16 cellular contexts compared by ENCODE assay signal in the genomic region with DNA sequence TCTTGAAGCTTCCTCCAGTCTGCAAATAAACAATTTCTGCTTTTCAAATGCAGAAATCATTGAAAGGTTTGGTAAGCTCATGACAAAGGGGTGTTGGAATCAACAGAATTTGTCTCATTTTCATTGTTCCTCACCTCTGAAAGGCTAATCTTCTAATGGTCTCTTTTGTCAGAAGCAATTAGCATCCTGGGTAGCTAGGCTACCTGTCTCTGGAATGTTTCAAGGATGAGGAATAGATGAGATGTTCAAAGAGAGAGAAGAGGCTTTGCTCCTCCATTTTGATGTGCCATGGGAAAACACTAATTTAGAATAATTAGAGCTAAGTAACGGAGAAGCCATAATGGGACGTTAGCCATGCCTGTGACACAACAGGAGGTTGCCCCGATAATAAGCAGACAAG. TPM values are rescaled to one million over a fixed set of nuclear protein-coding genes. Genes with fewer than 3 reads are reported as not detected.
A peak's percentile ranks its signal among the peaks of the same experiment; 100 is the strongest.
DNase-seq lines count a peak whose midpoint lies in the region; ATAC-seq and TF ChIP-seq lines count a peak whose summit lies in the region.
"Had no signal": no experiment of that assay in that cellular context is flagged by ENCODE, and none has a peak within 500 bp of the region (broad histone marks: within the 10 kb centered on the region; RNA-seq: fewer than 3 reads in every experiment).

No MANE protein-coding gene starts in this region.

- H3K36me3 ChIP-seq in iPS-20b (ENCODE audit: insufficient read depth, low read depth, low read length) (no peaks in the 10 kb centered on the region), transverse colon (no peaks in the 10 kb centered on the region)
- no peaks in the 10 kb centered on the region for H3K36me3 ChIP-seq in effector memory CD4-positive, alpha-beta T cell (ENCODE audit: control insufficient read depth, insufficient read depth, low read length)
- H3K36me3 ChIP-seq: BLaER1 treated with 17β-estradiol and CSF1 and Interleukin-3, amounts not matched to agents 10 nM and 100 nM had no signal

- no peaks in the 10 kb centered on the region for H3K9me3 Mint-ChIP-seq in activated CD4-positive, alpha-beta T cell treated with anti-CD3 and anti-CD28 coated beads, Interleukin-2, amount 10 ng/mL, durations not matched to agents 24 days and 14 days
- H3K9me3 Mint-ChIP-seq in WTC11: peaks cover 9% of the 10 kb centered on the region
- no peaks in the 10 kb centered on the region for H3K9me3 Mint-ChIP-seq in T-helper 2 cell treated with Interferon-gamma antibody and Interleukin-4, amounts not matched to agents 5 μg/mL and 100 μg/mL, for 36 hours

- H3K9ac ChIP-seq in iPS-20b (ENCODE audit: low read depth, low read length): no peak overlapping the region; the same call in 1 of the 2 replicates
- H3K9ac ChIP-seq: BLaER1 treated with 17β-estradiol and CSF1 and Interleukin-3, amounts not matched to agents 10 nM and 100 nM; KMS-11 had no signal

- no peaks in the 10 kb centered on the region for H3K4me1 Mint-ChIP-seq in activated CD4-positive, alpha-beta T cell treated with anti-CD3 and anti-CD28 coated beads, Interleukin-2, amount 10 ng/mL, durations not matched to agents 24 days and 14 days
- H3K4me1 Mint-ChIP-seq in WTC11: peaks cover 47% of the 10 kb centered on the region
- no peaks in the 10 kb centered on the region for H3K4me1 Mint-ChIP-seq in T-helper 2 cell treated with Interferon-gamma antibody and Interleukin-4, amounts not matched to agents 5 μg/mL and 100 μg/mL, for 36 hours (ENCODE audit: low read depth)

- no peak overlapping the region for H3K4me3 Mint-ChIP-seq in activated CD4-positive, alpha-beta T cell treated with anti-CD3 and anti-CD28 coated beads, Interleukin-2, amount 10 ng/mL, durations not matched to agents 24 days and 14 days
- peak overlapping the region; percentile 7; the same call in 1 of the 2 replicates for H3K4me3 Mint-ChIP-seq in WTC11
- no peak overlapping the region for H3K4me3 Mint-ChIP-seq in T-helper 2 cell treated with Interferon-gamma antibody and Interleukin-4, amounts not matched to agents 5 μg/mL and 100 μg/mL, for 36 hours

- intact Hi-C loops in activated CD4-positive, alpha-beta T cell treated with anti-CD3 and anti-CD28 coated beads, Interleukin-2, amount 10 ng/mL, durations not matched to agents 24 days and 14 days (cut with micrococcal nuclease): no loop called here
- intact Hi-C loops in transverse colon (cut with DNase I; ENCODE audit: low total_unique reads): no loop called here

- peaks cover 28% of the 10 kb centered on the region for H3K27me3 Mint-ChIP-seq in activated CD4-positive, alpha-beta T cell treated with anti-CD3 and anti-CD28 coated beads, Interleukin-2, amount 10 ng/mL, durations not matched to agents 24 days and 14 days
- peaks cover 45% of the 10 kb centered on the region for H3K27me3 Mint-ChIP-seq in WTC11 (ENCODE audit: low read depth)
- H3K27me3 Mint-ChIP-seq in T-helper 2 cell treated with Interferon-gamma antibody and Interleukin-4, amounts not matched to agents 5 μg/mL and 100 μg/mL, for 36 hours (ENCODE audit: low read depth): peaks cover 24% of the 10 kb centered on the region

- 80 to 81% methylated on average over 1 to 3 of the region's 3 CpGs for WGBS in transverse colon (ENCODE audit: low coverage in 1 of 2), 2 donors

- H3K4me1 ChIP-seq in iPS-20b (ENCODE audit: insufficient read depth, low read length) (peaks cover 26% of the 10 kb centered on the region), transverse colon (no peaks in the 10 kb centered on the region)
- H3K4me1 ChIP-seq in effector memory CD4-positive, alpha-beta T cell (ENCODE audit: control insufficient read depth, insufficient read depth, low read length, poor library complexity, severe bottlenecking): no peaks in the 10 kb centered on the region
- H3K4me1 ChIP-seq: BLaER1 treated with 17β-estradiol and CSF1 and Interleukin-3, amounts not matched to agents 10 nM and 100 nM had no signal

- H3K4me3 ChIP-seq in iPS-20b (ENCODE audit: low read length) (peak overlapping the region; percentile 28; the same call in 1 of the 2 replicates), transverse colon (no peak overlapping the region)
- H3K4me3 ChIP-seq in effector memory CD4-positive, alpha-beta T cell (ENCODE audit: insufficient read depth, low read depth, low read length, poor library complexity, severe bottlenecking): no peak overlapping the region
- H3K4me3 ChIP-seq: BLaER1 treated with 17β-estradiol and CSF1 and Interleukin-3, amounts not matched to agents 10 nM and 100 nM had no signal

- CTCF ChIA-PET in WTC11 (lab: Charles Lee): interaction anchor here (1.0 to 1.1 kb wide), 2 partner anchors 18 to 58 kb away, joined by 3 read pairs; no protein-coding TSS in a partner anchor

- TF ChIP-seq POLR2A in transverse colon (IDR thresholded peaks at IDR 0.05): no peak

- peak; percentile 83 for ATAC-seq in WTC11

- POLR2A ChIA-PET in WTC11 (lab: Charles Lee): no interaction called here

- H3K27ac Mint-ChIP-seq in activated CD4-positive, alpha-beta T cell treated with anti-CD3 and anti-CD28 coated beads, Interleukin-2, amount 10 ng/mL, durations not matched to agents 24 days and 14 days: no peak overlapping the region
- H3K27ac Mint-ChIP-seq in WTC11: peak overlapping the region; percentile 73
- no peak overlapping the region for H3K27ac Mint-ChIP-seq in T-helper 2 cell treated with Interferon-gamma antibody and Interleukin-4, amounts not matched to agents 5 μg/mL and 100 μg/mL, for 36 hours

- in situ Hi-C loops in transverse colon (cut with MboI; ENCODE audit: low pct_ligation_motif_present in 1 of 4, low pct_unique_long_range_greater_than_20kb in 1 of 4, low sequenced_read_pairs in 3 of 4): no loop called here

- no peak for TF ChIP-seq EP300 in transverse colon (IDR thresholded peaks at IDR 0.05; ENCODE audit: low read depth)

- H3K27ac ChIP-seq in iPS-20b (ENCODE audit: low read length) (no peak overlapping the region), transverse colon (no peak overlapping the region)
- no peak overlapping the region for H3K27ac ChIP-seq in effector memory CD4-positive, alpha-beta T cell (ENCODE audit: insufficient read depth, low read length, poor library complexity, severe bottlenecking)
- H3K27ac ChIP-seq: BLaER1 treated with 17β-estradiol and CSF1 and Interleukin-3, amounts not matched to agents 10 nM and 100 nM; KMS-11; RWPE1 had no signal

- H3K36me3 Mint-ChIP-seq in activated CD4-positive, alpha-beta T cell treated with anti-CD3 and anti-CD28 coated beads, Interleukin-2, amount 10 ng/mL, durations not matched to agents 24 days and 14 days (ENCODE audit: low read depth): no peaks in the 10 kb centered on the region
- H3K36me3 Mint-ChIP-seq in WTC11: peaks cover 7% of the 10 kb centered on the region; the same call in 1 of the 2 replicates
- H3K36me3 Mint-ChIP-seq in T-helper 2 cell treated with Interferon-gamma antibody and Interleukin-4, amounts not matched to agents 5 μg/mL and 100 μg/mL, for 36 hours (ENCODE audit: low read depth): no peaks in the 10 kb centered on the region

- TF ChIP-seq CTCF in WTC11 (IDR thresholded peaks at IDR 0.05) (no peak), transverse colon (IDR thresholded peaks at IDR 0.05) (no peak)

- H3K9me3 ChIP-seq in iPS-20b (ENCODE audit: insufficient read depth, low read depth, low read length) (no peaks in the 10 kb centered on the region), transverse colon (no peaks in the 10 kb centered on the region)
- H3K9me3 ChIP-seq in effector memory CD4-positive, alpha-beta T cell (ENCODE audit: control insufficient read depth, low read length): no peaks in the 10 kb centered on the region
- H3K9me3 ChIP-seq: BLaER1 treated with 17β-estradiol and CSF1 and Interleukin-3, amounts not matched to agents 10 nM and 100 nM had no signal

- H3K27me3 ChIP-seq in iPS-20b (ENCODE audit: insufficient read depth, low read length): no peaks in the 10 kb centered on the region
- H3K27me3 ChIP-seq in transverse colon: no peaks in the 10 kb centered on the region
- H3K27me3 ChIP-seq in effector memory CD4-positive, alpha-beta T cell (replicated peaks; ENCODE audit: control insufficient read depth, insufficient read depth, low read length, poor library complexity, severe bottlenecking): no peaks in the 10 kb centered on the region
- H3K27me3 ChIP-seq: BLaER1 treated with 17β-estradiol and CSF1 and Interleukin-3, amounts not matched to agents 10 nM and 100 nM had no signal

- DNase-seq in activated CD4-positive, alpha-beta T cell treated with anti-CD3 and anti-CD28 coated beads, Interleukin-2, amount 10 ng/mL, durations not matched to agents 24 days and 14 days: peak; percentile 31
- no peak for DNase-seq in activated CD4-positive, alpha-beta T cell treated with anti-CD3 and anti-CD28 coated beads for 48 hours
- DNase-seq in WTC11 (ENCODE audit: low spot score) (no peak), transverse colon (no peak), NCI-H345 treated with DMSO at 0.1 percent for 48 hours (lab: John Stamatoyannopoulos, UW; ENCODE audit: unreplicated experiment) (no peak)
- DNase-seq in T-helper 2 cell treated with Interferon-gamma antibody and Interleukin-4, amounts not matched to agents 5 μg/mL and 100 μg/mL, for 36 hours (ENCODE audit: low spot score): no peak
- no peak for DNase-seq in effector memory CD4-positive, alpha-beta T cell
- DNase-seq: DND-41, GF-D8, NCI-H1436 treated with DMSO at 0.1 percent for 48 hours, NCI-H226, NCI-H69 had no signal

TF ChIP-seq in WTC11, 78 proteins besides CTCF, POLR2A, EP300 and RAD21 (continues in another document):
- TF ChIP-seq, protein P1, sequence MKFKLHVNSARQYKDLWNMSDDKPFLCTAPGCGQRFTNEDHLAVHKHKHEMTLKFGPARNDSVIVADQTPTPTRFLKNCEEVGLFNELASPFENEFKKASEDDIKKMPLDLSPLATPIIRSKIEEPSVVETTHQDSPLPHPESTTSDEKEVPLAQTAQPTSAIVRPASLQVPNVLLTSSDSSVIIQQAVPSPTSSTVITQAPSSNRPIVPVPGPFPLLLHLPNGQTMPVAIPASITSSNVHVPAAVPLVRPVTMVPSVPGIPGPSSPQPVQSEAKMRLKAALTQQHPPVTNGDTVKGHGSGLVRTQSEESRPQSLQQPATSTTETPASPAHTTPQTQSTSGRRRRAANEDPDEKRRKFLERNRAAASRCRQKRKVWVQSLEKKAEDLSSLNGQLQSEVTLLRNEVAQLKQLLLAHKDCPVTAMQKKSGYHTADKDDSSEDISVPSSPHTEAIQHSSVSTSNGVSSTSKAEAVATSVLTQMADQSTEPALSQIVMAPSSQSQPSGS (CRISPR knock-in tag; IDR thresholded peaks at IDR 0.05; ENCODE audit: borderline replicate concordance, low read depth): no peak
- TF ChIP-seq SMAD3 (CRISPR knock-in tag; IDR thresholded peaks at IDR 0.05; ENCODE audit: borderline replicate concordance) (0 out of 2 replicates have a peak, but pooled peaks have one; percentile 34), ZNF416 (CRISPR knock-in tag; IDR thresholded peaks at IDR 0.05) (no peak), TEAD1 (CRISPR knock-in tag; IDR thresholded peaks at IDR 0.05) (peak; percentile 77; the same call in 1 of the 2 replicates), ZNF423 (CRISPR knock-in tag; IDR thresholded peaks at IDR 0.05) (0 out of 2 replicates have a peak, but pooled peaks have one; percentile 11)

RNA-seq across cellular contexts. Expression of a gene that starts 43.5 kb away (rescaled TPM):
- 130 and 133 TPM in 2 replicates for total RNA-seq in activated CD4-positive, alpha-beta T cell treated with anti-CD3 and anti-CD28 coated beads, Interleukin-2, amount 10 ng/mL, durations not matched to agents 24 days and 14 days
- total RNA-seq in WTC11 (2021) (15.8 to 17.1 TPM (median 15.9 TPM) in 3 replicates), transverse colon (100 to 1,000 TPM in 1 of 4 donors, 10 to 100 TPM in 3; 24.8 to 102 (median 38.8) TPM)
